8 cellular contexts compared by ENCODE assay signal in the genomic region with DNA sequence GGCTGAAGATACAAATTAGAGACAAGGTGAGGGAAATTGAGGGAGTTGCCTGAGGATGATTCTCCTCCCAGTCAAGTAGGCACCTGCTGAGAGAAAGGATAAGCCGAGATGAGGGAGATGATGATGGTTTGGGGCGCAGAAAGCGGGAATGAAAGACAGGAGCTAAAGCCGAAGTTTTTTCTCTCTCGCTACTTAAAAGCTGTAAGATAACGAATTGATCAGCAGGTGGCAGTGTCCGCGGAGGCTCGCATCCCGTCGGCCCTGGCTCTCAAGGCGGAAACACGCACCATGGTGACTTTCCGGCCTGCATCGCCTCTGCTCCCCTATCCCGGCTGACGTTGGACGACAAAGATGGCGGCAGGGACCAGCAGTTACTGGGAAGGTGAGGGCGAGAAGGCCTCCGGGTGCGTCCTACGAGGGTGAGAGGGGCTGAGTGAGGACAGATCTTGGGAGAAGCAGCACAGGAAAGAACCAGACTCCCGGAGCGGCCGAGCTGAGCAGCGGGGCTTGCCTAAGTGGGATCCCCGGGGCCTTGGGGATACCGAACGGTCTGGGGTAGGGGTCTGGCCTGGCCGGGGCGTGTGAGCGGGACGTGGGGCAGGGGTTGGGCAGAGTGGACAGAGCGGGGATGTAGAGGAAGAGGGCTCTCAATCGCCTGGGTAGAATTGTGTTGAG. TPM values are rescaled to one million over a fixed set of nuclear protein-coding genes. Genes with fewer than 3 reads are reported as not detected.
DNase-seq lines count a peak whose midpoint lies in the region; ATAC-seq, FAIRE-seq and TF ChIP-seq lines count a peak whose summit lies in the region.

A gene (plus strand): TSS at position 326 of the 675 bp plus-strand sequence. CDS start 26 bp downstream, at position 352.

- peak; percentile 85 to 95 (median 86) for TF ChIP-seq CTCF in keratinocyte (optimal IDR thresholded peaks at IDR 0.05 in 1 of 3, IDR thresholded peaks at IDR 0.05 in 1 of 3, conservative IDR thresholded peaks at IDR 0.05 in 1 of 3; ENCODE audit: extremely low read depth in 1 of 3, insufficient read depth in 2 of 3, low read length in 3 of 3)

- dilution Hi-C loops in keratinocyte (cut with MboI; ENCODE audit: extremely low pct_ligation_motif_present, low sequenced_read_pairs), result no loop called here

- ATAC-seq in GM19035 (IDR thresholded peaks at IDR 0.05; ENCODE audit: unreplicated experiment), result peak; percentile 95
- ATAC-seq in HG03354 (IDR thresholded peaks at IDR 0.05; ENCODE audit: poor library complexity, severe bottlenecking, unreplicated experiment), result peak; percentile 95

- H3K9me1 ChIP-seq in keratinocyte (ENCODE audit: control insufficient read depth, extremely low read depth, insufficient read depth, low read length), result no peaks in the 10 kb centered on the region

- FAIRE-seq in keratinocyte (lab: Jason Lieb, UNC), result peak; percentile 83

- H3K9ac ChIP-seq in keratinocyte (ENCODE audit: control insufficient read depth, extremely low read depth, insufficient read depth, low read length), result peak within 1 kb of the TSS; percentile 96

- peaks cover 14% of the 10 kb centered on the region for H3K4me1 ChIP-seq in keratinocyte (ENCODE audit: control insufficient read depth, extremely low read depth, insufficient read depth, low read length)

- no peaks in the 10 kb centered on the region for H3K27me3 ChIP-seq in keratinocyte (ENCODE audit: control insufficient read depth, extremely low read depth, insufficient read depth, low read length)

- no peaks in the 10 kb centered on the region for H3K9me3 ChIP-seq in keratinocyte (ENCODE audit: control insufficient read depth, low read depth, low read length)

- DNase-seq in Ammon's horn (ENCODE audit: low spot score) (peak; percentile 99), NCI-H446 treated with DMSO at 0.1 percent for 48 hours (lab: John Stamatoyannopoulos, UW) (peak; percentile 90), cerebellum (ENCODE audit: low spot score) (peak; percentile 91), keratinocyte (ENCODE audit: low read depth, low spot score) (peak; percentile 32)
- peak; percentile 87 for DNase-seq in activated CD4-positive, alpha-beta T cell treated with anti-CD3 and anti-CD28 coated beads for 1 hour
- DNase-seq in stimulated activated CD4-positive, alpha-beta T cell treated with anti-CD3 and anti-CD28 coated beads, Interleukin-15, amount 100 ng/mL, for 1 hour (ENCODE audit: low read depth in 1 of 2, low spot score in 1 of 2), result peak; percentile 78 to 80

- peak within 1 kb of the TSS; percentile 92 for H2AFZ ChIP-seq in keratinocyte (ENCODE audit: control insufficient read depth, low read length)

- H3K36me3 ChIP-seq in keratinocyte (ENCODE audit: control insufficient read depth in 2 of 2, extremely low read depth in 1 of 2, insufficient read depth in 2 of 2, low read length in 2 of 2), result peaks cover 0 to 5% of the 10 kb centered on the region in 2 experiments

- H3K4me3 ChIP-seq in keratinocyte (ENCODE audit: control insufficient read depth in 2 of 3, extremely low read depth in 1 of 3, insufficient read depth in 2 of 3, low read depth in 1 of 3, low read length in 3 of 3), result peak within 1 kb of the TSS; percentile 82 to 92 (median 83)

- peak within 1 kb of the TSS; percentile 91 for H3K4me2 ChIP-seq in keratinocyte (ENCODE audit: control insufficient read depth, extremely low read depth, insufficient read depth, low read depth, low read length)

- peak within 1 kb of the TSS; percentile 91 for H3K27ac ChIP-seq in keratinocyte (ENCODE audit: control insufficient read depth, insufficient read depth, low read length)

- H3K79me2 ChIP-seq in keratinocyte (ENCODE audit: control insufficient read depth, insufficient read depth, low read length), result peaks cover 30% of the 10 kb centered on the region

- no peaks in the 10 kb centered on the region for H4K20me1 ChIP-seq in keratinocyte (ENCODE audit: control insufficient read depth, extremely low read depth, insufficient read depth, low read length)

RNA-seq across cellular contexts. Expression of the gene that starts here (rescaled TPM):
- 32.8 TPM for total RNA-seq in cerebellum
- polyA plus RNA-seq in keratinocyte, result 17.3 to 32.6 TPM (median 24.5 TPM) in 3 replicates
- polyA plus RNA-seq in keratinocyte (2011; ENCODE audit: low read depth), result 47.2 TPM
- polyA plus RNA-seq in keratinocyte (2011; cell fraction: cytosol; rRNA removed), result 16.2 and 26.6 TPM in 2 replicates
- polyA plus RNA-seq in keratinocyte (2011; cell fraction: nucleus; rRNA removed), result 21.7 and 31.3 TPM in 2 replicates
- polyA plus RNA-seq in keratinocyte (2012; ENCODE audit: low replicate concordance), result 25.4 and 32.3 TPM in 2 replicates
- polyA minus RNA-seq in keratinocyte, result 10.5 to 52.7 TPM (median 16.9 TPM) in 3 replicates
- polyA minus RNA-seq in keratinocyte (2011; cell fraction: cytosol; rRNA and poly(A)+ RNA removed), result 10.9 TPM
- polyA minus RNA-seq in keratinocyte (2011; cell fraction: nucleus; rRNA and poly(A)+ RNA removed), result 10.7 and 27.8 TPM in 2 replicates

Comparison
In these comparisons a context has a peak if more than half of its experiments do, and no peak if none do; other contexts are left out.
1. Peak in every context shown above with its lines: DNase-seq, ATAC-seq, H3K4me3 ChIP-seq and H3K27ac ChIP-seq.
2. DNase-seq: peak in every context shown above with its lines; median percentile 99 in Ammon's horn; 91 in cerebellum; 90 in NCI-H446 treated with DMSO at 0.1 percent for 48 hours; 87 in activated CD4-positive, alpha-beta T cell treated with anti-CD3 and anti-CD28 coated beads for 1 hour; 79 in stimulated activated CD4-positive, alpha-beta T cell treated with anti-CD3 and anti-CD28 coated beads, Interleukin-15, amount 100 ng/mL, for 1 hour; 32 in keratinocyte.